Comparison of ENCODE assay signal across 6 cellular contexts in genomic region chr12:53495903-53496751, GRCh38. TPM values are rescaled to one million over a fixed set of nuclear protein-coding genes. Genes with fewer than 3 reads are reported as not detected.
A peak's percentile ranks its signal among the peaks of the same experiment; 100 is the strongest.
DNase-seq lines count a peak whose midpoint lies in the region; ATAC-seq, FAIRE-seq and TF ChIP-seq lines count a peak whose summit lies in the region.

No MANE protein-coding gene starts in this region.

- peaks cover 16% of the 10 kb centered on the region for H4K20me1 ChIP-seq in astrocyte (ENCODE audit: insufficient read depth, low read length)

- no peak overlapping the region for H3K4me2 ChIP-seq in astrocyte (ENCODE audit: low read length)

- H3K27ac ChIP-seq in astrocyte (ENCODE audit: low read depth, low read length), result no peak overlapping the region

- no peaks in the 10 kb centered on the region for H3K9me3 Mint-ChIP-seq in astrocyte (ENCODE audit: unreplicated experiment)
- no peaks in the 10 kb centered on the region for H3K9me3 Mint-ChIP-seq in nephron

- ATAC-seq in GM21360 (IDR thresholded peaks at IDR 0.05; ENCODE audit: unreplicated experiment) (no peak), GM21576 (IDR thresholded peaks at IDR 0.05; ENCODE audit: unreplicated experiment) (no peak)

- no peak overlapping the region for H3K4me3 ChIP-seq in astrocyte (ENCODE audit: insufficient read depth, low read depth, low read length)

- peak overlapping the region; percentile 62 for H3K27ac Mint-ChIP-seq in astrocyte (ENCODE audit: unreplicated experiment)
- peak overlapping the region; percentile 96 to 99 (median 98) for H3K27ac Mint-ChIP-seq in nephron

- TF ChIP-seq CTCF in astrocyte (IDR thresholded peaks at IDR 0.05; ENCODE audit: insufficient read depth, low read depth, low read length) (no peak), nephron (IDR thresholded peaks at IDR 0.05; ENCODE audit: unreplicated experiment in 3 of 3) (no peak)

- in situ Hi-C loops in G401 (cut with HindIII; ENCODE audit: low sequenced_read_pairs), result no loop called here

- H3K36me3 Mint-ChIP-seq in astrocyte (ENCODE audit: low read depth, unreplicated experiment) (peaks cover 2% of the 10 kb centered on the region), nephron (ENCODE audit: low read depth) (no peaks in the 10 kb centered on the region)

- DNase-seq in G401 (ENCODE audit: low spot score), result peak; percentile 69
- no peak for DNase-seq in astrocyte (ENCODE audit: low read depth)
- DNase-seq in NAMALWA (ENCODE audit: low spot score), result no peak

- no peaks in the 10 kb centered on the region for H3K36me3 ChIP-seq in astrocyte (ENCODE audit: insufficient read depth, low read length)

- no peak for FAIRE-seq in astrocyte (lab: Jason Lieb, UNC)

- H3K4me1 ChIP-seq in astrocyte (ENCODE audit: insufficient read depth, low read length), result peaks cover 28% of the 10 kb centered on the region

- no peaks in the 10 kb centered on the region for H3K27me3 ChIP-seq in astrocyte (ENCODE audit: insufficient read depth, low read length)

- H3K9me3 ChIP-seq in astrocyte (ENCODE audit: insufficient read depth, low read depth, low read length), result no peaks in the 10 kb centered on the region

- H3K79me2 ChIP-seq in astrocyte (ENCODE audit: insufficient read depth, low read length), result peaks cover 42% of the 10 kb centered on the region

- H3K27me3 Mint-ChIP-seq in astrocyte (ENCODE audit: low read depth, unreplicated experiment) (no peaks in the 10 kb centered on the region), nephron (ENCODE audit: low read depth) (peaks cover 4% of the 10 kb centered on the region)

- peaks cover 25% of the 10 kb centered on the region for H3K4me1 Mint-ChIP-seq in astrocyte (ENCODE audit: low read depth, unreplicated experiment)
- peaks cover 69% of the 10 kb centered on the region for H3K4me1 Mint-ChIP-seq in nephron

- no peak overlapping the region for H3K9ac ChIP-seq in astrocyte (ENCODE audit: low read length)

- H2AFZ ChIP-seq in astrocyte (ENCODE audit: low read depth, low read length), result no peak overlapping the region

- peak overlapping the region; percentile 74 for H3K4me3 Mint-ChIP-seq in astrocyte (ENCODE audit: unreplicated experiment)
- H3K4me3 Mint-ChIP-seq in nephron, result peak overlapping the region; percentile 79 to 86 (median 83)

RNA-seq across cellular contexts. Expression of gene MAP3K12, which starts 3.1 kb away (rescaled TPM):
- 29.5 and 32.8 TPM in 2 replicates for total RNA-seq in G401 (2014; rRNA removed; shearing (Covaris generic))
- total RNA-seq in astrocyte, result 11.1 and 13.1 TPM in 2 replicates

RNA-seq across cellular contexts. Expression of gene TARBP2, which starts 5.0 kb away (rescaled TPM):
- 117 and 119 TPM in 2 replicates for total RNA-seq in G401 (2014; rRNA removed; shearing (Covaris generic))
- total RNA-seq in astrocyte, result 40.4 and 51.1 TPM in 2 replicates

RNA-seq across cellular contexts. Expression of gene NPFF, which starts 11.2 kb away (rescaled TPM):
- 10.7 TPM in 1 of 2 replicates, not detected in the other for total RNA-seq in G401 (2014; rRNA removed; shearing (Covaris generic))
- total RNA-seq in astrocyte, result 0.82 TPM in 1 of 2 replicates, not detected in the other

RNA-seq across cellular contexts. Expression of gene PCBP2, which starts 44.2 kb away (rescaled TPM):
- 144 and 145 TPM in 2 replicates for total RNA-seq in G401 (2014; rRNA removed; shearing (Covaris generic))
- 708 and 733 TPM in 2 replicates for total RNA-seq in astrocyte

RNA-seq across cellular contexts. Expression of gene PRR13, which starts 54.6 kb away (rescaled TPM):
- total RNA-seq in G401 (2014; rRNA removed; shearing (Covaris generic)), result 83.1 and 127 TPM in 2 replicates
- total RNA-seq in astrocyte, result 159 and 190 TPM in 2 replicates
